1 cellular context compared by ENCODE assay signal in the genomic region with DNA sequence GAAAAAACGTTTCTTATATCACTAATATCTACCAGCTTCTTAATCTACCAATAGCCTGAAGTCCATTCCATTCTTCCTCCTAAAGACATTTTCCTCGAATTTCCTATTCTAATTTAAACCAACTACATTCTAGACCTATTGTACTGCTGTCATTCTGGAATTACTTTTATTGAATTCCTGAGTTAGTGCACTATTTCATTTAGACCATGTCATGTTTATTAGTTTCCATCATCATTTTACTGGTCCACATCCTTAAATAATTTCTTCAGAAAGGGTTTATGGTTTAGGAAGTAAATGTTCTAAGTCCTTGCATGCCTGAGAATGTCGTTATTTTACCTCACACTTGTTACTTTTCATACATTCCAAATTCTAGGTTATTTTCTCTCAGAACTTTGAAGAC.
TF ChIP-seq lines count a peak whose summit lies in the region.

No MANE protein-coding gene starts in this region.

TF ChIP-seq in HepG2, 621 proteins besides CTCF, POLR2A, EP300 and RAD21 (continued from another document):
- TF ChIP-seq ZNF12 (CRISPR knock-in tag; IDR thresholded peaks at IDR 0.05) (no peak), GLI4 (CRISPR knock-in tag; IDR thresholded peaks at IDR 0.05; ENCODE audit: borderline replicate concordance) (no peak), HNRNPK (IDR thresholded peaks at IDR 0.05; ENCODE audit: low read depth, low read length, poor library complexity, severe bottlenecking) (no peak)
- TF ChIP-seq, protein P1, sequence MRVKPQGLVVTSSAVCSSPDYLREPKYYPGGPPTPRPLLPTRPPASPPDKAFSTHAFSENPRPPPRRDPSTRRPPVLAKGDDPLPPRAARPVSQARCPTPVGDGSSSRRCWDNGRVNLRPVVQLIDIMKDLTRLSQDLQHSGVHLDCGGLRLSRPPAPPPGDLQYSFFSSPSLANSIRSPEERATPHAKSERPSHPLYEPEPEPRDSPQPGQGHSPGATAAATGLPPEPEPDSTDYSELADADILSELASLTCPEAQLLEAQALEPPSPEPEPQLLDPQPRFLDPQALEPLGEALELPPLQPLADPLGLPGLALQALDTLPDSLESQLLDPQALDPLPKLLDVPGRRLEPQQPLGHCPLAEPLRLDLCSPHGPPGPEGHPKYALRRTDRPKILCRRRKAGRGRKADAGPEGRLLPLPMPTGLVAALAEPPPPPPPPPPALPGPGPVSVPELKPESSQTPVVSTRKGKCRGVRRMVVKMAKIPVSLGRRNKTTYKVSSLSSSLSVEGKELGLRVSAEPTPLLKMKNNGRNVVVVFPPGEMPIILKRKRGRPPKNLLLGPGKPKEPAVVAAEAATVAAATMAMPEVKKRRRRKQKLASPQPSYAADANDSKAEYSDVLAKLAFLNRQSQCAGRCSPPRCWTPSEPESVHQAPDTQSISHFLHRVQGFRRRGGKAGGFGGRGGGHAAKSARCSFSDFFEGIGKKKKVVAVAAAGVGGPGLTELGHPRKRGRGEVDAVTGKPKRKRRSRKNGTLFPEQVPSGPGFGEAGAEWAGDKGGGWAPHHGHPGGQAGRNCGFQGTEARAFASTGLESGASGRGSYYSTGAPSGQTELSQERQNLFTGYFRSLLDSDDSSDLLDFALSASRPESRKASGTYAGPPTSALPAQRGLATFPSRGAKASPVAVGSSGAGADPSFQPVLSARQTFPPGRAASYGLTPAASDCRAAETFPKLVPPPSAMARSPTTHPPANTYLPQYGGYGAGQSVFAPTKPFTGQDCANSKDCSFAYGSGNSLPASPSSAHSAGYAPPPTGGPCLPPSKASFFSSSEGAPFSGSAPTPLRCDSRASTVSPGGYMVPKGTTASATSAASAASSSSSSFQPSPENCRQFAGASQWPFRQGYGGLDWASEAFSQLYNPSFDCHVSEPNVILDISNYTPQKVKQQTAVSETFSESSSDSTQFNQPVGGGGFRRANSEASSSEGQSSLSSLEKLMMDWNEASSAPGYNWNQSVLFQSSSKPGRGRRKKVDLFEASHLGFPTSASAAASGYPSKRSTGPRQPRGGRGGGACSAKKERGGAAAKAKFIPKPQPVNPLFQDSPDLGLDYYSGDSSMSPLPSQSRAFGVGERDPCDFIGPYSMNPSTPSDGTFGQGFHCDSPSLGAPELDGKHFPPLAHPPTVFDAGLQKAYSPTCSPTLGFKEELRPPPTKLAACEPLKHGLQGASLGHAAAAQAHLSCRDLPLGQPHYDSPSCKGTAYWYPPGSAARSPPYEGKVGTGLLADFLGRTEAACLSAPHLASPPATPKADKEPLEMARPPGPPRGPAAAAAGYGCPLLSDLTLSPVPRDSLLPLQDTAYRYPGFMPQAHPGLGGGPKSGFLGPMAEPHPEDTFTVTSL (CRISPR knock-in tag; IDR thresholded peaks at IDR 0.05; ENCODE audit: borderline replicate concordance): no peak
